ENCODE assay signal across 26 cellular contexts in the genomic region with DNA sequence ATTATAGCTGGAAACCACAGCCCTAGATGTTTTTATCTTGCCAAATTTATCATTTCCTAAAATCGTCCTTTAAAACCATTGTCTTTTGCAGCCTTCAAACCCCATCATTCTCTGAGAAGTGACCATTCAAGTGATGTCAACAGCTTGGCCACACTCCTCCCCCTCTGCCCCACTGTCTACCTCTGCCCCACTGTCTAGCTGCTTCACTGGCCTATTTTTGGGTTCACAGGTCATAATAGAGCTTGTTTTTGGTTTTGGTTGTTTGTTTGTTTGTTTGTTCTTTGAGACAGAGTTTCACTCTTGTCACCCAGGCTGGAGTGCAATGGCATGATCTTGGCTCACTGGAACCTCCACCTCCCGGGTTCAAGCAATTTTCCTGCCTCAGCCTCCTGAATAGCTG. TPM values are rescaled to one million over a fixed set of nuclear protein-coding genes. Genes with fewer than 3 reads are reported as not detected.
"Had no signal": no experiment of that assay in that cellular context is flagged by ENCODE, and none has a peak within 500 bp of the region (broad histone marks: within the 10 kb centered on the region; RNA-seq: fewer than 3 reads in every experiment).

No MANE protein-coding gene starts in this region.

- H3K4me3 ChIP-seq: gastrocnemius medialis, left lung, lower lobe of right lung, pancreas, right atrium auricular region, smooth muscle cell, testis, tibial artery had no signal

- H3K27me3 ChIP-seq: gastrocnemius medialis, left lung, pancreas, right atrium auricular region, testis, tibial artery had no signal

- H3K36me3 ChIP-seq: pancreas had no signal

- ATAC-seq: esophagus mucosa; gastrocnemius medialis; left cardiac atrium; left lung; lower lobe of right lung; naive thymus-derived CD8-positive, alpha-beta T cell; pancreas; sciatic nerve; stimulated activated naive CD8-positive, alpha-beta T cell treated with anti-CD3 and anti-CD28 coated beads, Interleukin-15, amount 100 ng/mL, for 72 hours had no signal

- DNase-seq: cortex of kidney; effector CD4-positive, alpha-beta T cell; foreskin fibroblast; gastrocnemius medialis; head of caudate nucleus; kidney; left cardiac atrium; left lung; lower lobe of right lung; naive thymus-derived CD8-positive, alpha-beta T cell; nephron progenitor cell; occipital lobe; pancreas; stimulated activated CD4-positive, alpha-beta T cell treated with anti-CD3 and anti-CD28 coated beads, Interleukin-12 subunit alpha, Interleukin-12 subunit beta, amount 100 ng/mL, for 4 hours; stimulated activated CD4-positive, alpha-beta T cell treated with anti-CD3 and anti-CD28 coated beads, Interleukin-1b, Interleukin-23, amount 100 ng/mL, for 48 hours; stimulated activated CD4-positive, alpha-beta T cell treated with anti-CD3 and anti-CD28 coated beads, Interleukin-4, amount 100 ng/mL, for 1 hour; stimulated activated CD8-positive, alpha-beta memory T cell treated with anti-CD3 and anti-CD28 coated beads, Interleukin-4, amount 100 ng/mL, for 48 hours; stimulated activated naive CD4-positive, alpha-beta T cell; stimulated activated naive CD8-positive, alpha-beta T cell treated with anti-CD3 and anti-CD28 coated beads, Interleukin-15, amount 100 ng/mL, for 72 hours; testis; tibial artery had no signal

- H3K27ac ChIP-seq: epithelial cell of prostate, left lung, lower lobe of right lung, pancreas, testis, tibial artery had no signal

- H3K9me3 ChIP-seq: gastrocnemius medialis, left lung, lower lobe of right lung, pancreas, right atrium auricular region, testis, tibial artery had no signal

RNA-seq across cellular contexts. Expression of gene SCHIP1, which starts 55.8 kb away (rescaled TPM):
- total RNA-seq: naive thymus-derived CD8-positive, alpha-beta T cell had no signal
